9 cellular contexts compared by ENCODE assay signal in the genomic region with DNA sequence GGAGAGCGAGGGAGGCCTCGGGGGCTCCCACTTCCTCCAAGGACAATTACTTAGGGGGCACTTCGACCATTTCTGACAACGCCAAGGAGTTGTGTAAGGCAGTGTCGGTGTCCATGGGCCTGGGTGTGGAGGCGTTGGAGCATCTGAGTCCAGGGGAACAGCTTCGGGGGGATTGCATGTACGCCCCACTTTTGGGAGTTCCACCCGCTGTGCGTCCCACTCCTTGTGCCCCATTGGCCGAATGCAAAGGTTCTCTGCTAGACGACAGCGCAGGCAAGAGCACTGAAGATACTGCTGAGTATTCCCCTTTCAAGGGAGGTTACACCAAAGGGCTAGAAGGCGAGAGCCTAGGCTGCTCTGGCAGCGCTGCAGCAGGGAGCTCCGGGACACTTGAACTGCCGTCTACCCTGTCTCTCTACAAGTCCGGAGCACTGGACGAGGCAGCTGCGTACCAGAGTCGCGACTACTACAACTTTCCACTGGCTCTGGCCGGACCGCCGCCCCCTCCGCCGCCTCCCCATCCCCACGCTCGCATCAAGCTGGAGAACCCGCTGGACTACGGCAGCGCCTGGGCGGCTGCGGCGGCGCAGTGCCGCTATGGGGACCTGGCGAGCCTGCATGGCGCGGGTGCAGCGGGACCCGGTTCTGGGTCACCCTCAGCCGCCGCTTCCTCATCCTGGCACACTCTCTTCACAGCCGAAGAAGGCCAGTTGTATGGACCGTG. TPM values are rescaled to one million over a fixed set of nuclear protein-coding genes. Genes with fewer than 3 reads are reported as not detected.
DNase-seq lines count a peak whose midpoint lies in the region; ATAC-seq, FAIRE-seq and TF ChIP-seq lines count a peak whose summit lies in the region.
"Had no signal": no experiment of that assay in that cellular context is flagged by ENCODE, and none has a peak within 500 bp of the region (broad histone marks: within the 10 kb centered on the region; RNA-seq: fewer than 3 reads in every experiment).

No MANE protein-coding gene starts in this region.

- no peak for ATAC-seq in HG03521 (IDR thresholded peaks at IDR 0.05; ENCODE audit: unreplicated experiment)
- ATAC-seq in GM18519 (IDR thresholded peaks at IDR 0.05; ENCODE audit: low FRiP score, unreplicated experiment), result no peak
- ATAC-seq: K562 had no signal

- no peak overlapping the region for H3K27ac ChIP-seq in dorsolateral prefrontal cortex

- no peak overlapping the region for H3K4me3 Mint-ChIP-seq in activated T-cell treated with anti-CD3 and anti-CD28 coated beads, Interleukin-2, amount 50 U/mL, for 24 hours

- intact Hi-C loops in dorsolateral prefrontal cortex (cut with DNase I), result no loop called here

- peaks cover 72% of the 10 kb centered on the region for H3K27me3 Mint-ChIP-seq in activated T-cell treated with anti-CD3 and anti-CD28 coated beads, Interleukin-2, amount 50 U/mL, for 24 hours

- H3K27ac Mint-ChIP-seq in activated T-cell treated with anti-CD3 and anti-CD28 coated beads, Interleukin-2, amount 50 U/mL, for 24 hours, result no peak overlapping the region

- peaks cover 4% of the 10 kb centered on the region for H3K4me1 Mint-ChIP-seq in activated T-cell treated with anti-CD3 and anti-CD28 coated beads, Interleukin-2, amount 50 U/mL, for 24 hours (ENCODE audit: low read depth)

- peaks cover 0 to 75% (median 35%) of the 10 kb centered on the region in 45 donors for H3K27me3 ChIP-seq in dorsolateral prefrontal cortex

- H3K36me3 Mint-ChIP-seq in activated T-cell treated with anti-CD3 and anti-CD28 coated beads, Interleukin-2, amount 50 U/mL, for 24 hours (ENCODE audit: low read depth), result no peaks in the 10 kb centered on the region

- FAIRE-seq in urothelium cell line (lab: Jason Lieb, UNC), result no peak
- FAIRE-seq: K562 had no signal

- DNase-seq in activated T-cell treated with anti-CD3 and anti-CD28 coated beads, Interleukin-2, amount 50 U/mL, for 24 hours, result peak; percentile 27
- DNase-seq in activated T-cell treated with anti-CD3 and anti-CD28 coated beads for 4 hours (no peak), dorsolateral prefrontal cortex (peak in 5 of 10 donors; percentile 16 to 46 (median 44)), lung microvascular endothelial cell (ENCODE audit: low read depth in 2 of 2) (peak; percentile 29 to 51), urothelium cell line (ENCODE audit: low spot score) (peak; percentile 20), NCI-H146 treated with DMSO at 0.1 percent for 48 hours (lab: John Stamatoyannopoulos, UW; ENCODE audit: unreplicated experiment) (no peak)

- H3K4me3 ChIP-seq in dorsolateral prefrontal cortex, result peak overlapping the region in 58 of 59 donors; percentile 16 to 70 (median 46)
- H3K4me3 ChIP-seq: K562 had no signal

- TF ChIP-seq CTCF in dorsolateral prefrontal cortex (IDR thresholded peaks at IDR 0.05 in 54 of 56, conservative IDR thresholded peaks at IDR 0.05 in 2 of 56; ENCODE audit: low read depth in 1 of 56, partially characterized antibody in 56 of 56), result no peak

- no peaks in the 10 kb centered on the region for H3K9me3 Mint-ChIP-seq in activated T-cell treated with anti-CD3 and anti-CD28 coated beads, Interleukin-2, amount 50 U/mL, for 24 hours

RNA-seq across cellular contexts. Expression of a gene that starts 2.1 kb away (rescaled TPM):
- total RNA-seq in dorsolateral prefrontal cortex, result 1 to 10 TPM; 1.5 to 7.5 (median 3.5) TPM
- total RNA-seq in lung microvascular endothelial cell, result 1.2 and 2.2 TPM in 2 replicates

Comparison
In these comparisons a context has a peak if more than half of its experiments do, and no peak if none do; other contexts are left out.
1. DNase-seq: peak in activated T-cell treated with anti-CD3 and anti-CD28 coated beads, Interleukin-2, amount 50 U/mL, for 24 hours (single experiment), lung microvascular endothelial cell (2 of 2) and urothelium cell line (single experiment); none in activated T-cell treated with anti-CD3 and anti-CD28 coated beads for 4 hours (single experiment) and NCI-H146 treated with DMSO at 0.1 percent for 48 hours (single experiment).